Comparison of ENCODE assay signal across 1 cellular context in genomic region chr22:26846645-26847044, GRCh38.
TF ChIP-seq lines count a peak whose summit lies in the region.

No MANE protein-coding gene starts in this region.

TF ChIP-seq in GM12878, 131 proteins besides CTCF, POLR2A, EP300 and RAD21:
- TF ChIP-seq RUNX3 (IDR thresholded peaks at IDR 0.05; ENCODE audit: low read length) (0 out of 2 replicates have a peak, but pooled peaks have one; percentile 18), GATAD2B (conservative IDR thresholded peaks at IDR 0.05; ENCODE audit: low read depth) (no peak)
TF ChIP-seq in GM12878: peak in this region for 1.
